In genomic region chr15:78540135-78540954, GRCh38 we compare ENCODE assay signal across 8 cellular contexts. TPM values are rescaled to one million over a fixed set of nuclear protein-coding genes. Genes with fewer than 3 reads are reported as not detected.
A peak's percentile ranks its signal among the peaks of the same experiment; 100 is the strongest.
DNase-seq lines count a peak whose midpoint lies in the region; ATAC-seq and TF ChIP-seq lines count a peak whose summit lies in the region.

PSMA4 (plus strand) TSS chr15:78540444; CDS start chr15:78541928, 1,484 bp downstream.

- H3K4me3 ChIP-seq in AG04449 (ENCODE audit: low read depth, low read length) (peak within 1 kb of the TSS; percentile 94), cardiac fibroblast (replicated peaks in 1 of 2; ENCODE audit: low read depth in 2 of 2, low read length in 2 of 2) (peak within 1 kb of the TSS; percentile 78 to 95)

- H3K4me1 Mint-ChIP-seq in activated B cell treated with CpG ODN at 0.5 μM for 24 hours, result peaks cover 24% of the 10 kb centered on the region

- peak within 1 kb of the TSS; percentile 99 for H3K27ac Mint-ChIP-seq in activated B cell treated with CpG ODN at 0.5 μM for 24 hours

- DNase-seq in AG04449 (ENCODE audit: low read depth, low spot score) (no peak), NCI-H2227 treated with DMSO at 0.1 percent for 48 hours (lab: John Stamatoyannopoulos, UW) (peak; percentile 79), activated B cell treated with CpG ODN at 0.5 μM for 24 hours (peak; percentile 97), cardiac fibroblast (ENCODE audit: low read depth in 2 of 2) (peak; percentile 89 to 90), iris pigment epithelial cell (ENCODE audit: low read depth) (peak; percentile 77)
- DNase-seq in stimulated activated CD4-positive, alpha-beta T cell treated with anti-CD3 and anti-CD28 coated beads, Interleukin-12 subunit alpha, Interleukin-12 subunit beta, amount 100 ng/mL, for 4 hours, result peak; percentile 94

- peak within 1 kb of the TSS; percentile 98 for H3K4me3 Mint-ChIP-seq in activated B cell treated with CpG ODN at 0.5 μM for 24 hours

- ATAC-seq in GM18870 (IDR thresholded peaks at IDR 0.05; ENCODE audit: unreplicated experiment) (peak; percentile 63), HG03108 (IDR thresholded peaks at IDR 0.05; ENCODE audit: unreplicated experiment) (peak; percentile 72), activated B cell treated with CpG ODN at 0.5 μM for 24 hours (ENCODE audit: low read depth) (peak; percentile 87)

- no peak for TF ChIP-seq CTCF in AG04449 (IDR thresholded peaks at IDR 0.05; ENCODE audit: insufficient read depth, low read length, missing control alignments)
- TF ChIP-seq CTCF in activated B cell treated with CpG ODN at 0.5 μM for 24 hours (IDR thresholded peaks at IDR 0.05), result no peak
- peak; percentile 10 for TF ChIP-seq CTCF in cardiac fibroblast (IDR thresholded peaks at IDR 0.05; ENCODE audit: low read depth, low read length)

- no peaks in the 10 kb centered on the region for H3K9me3 Mint-ChIP-seq in activated B cell treated with CpG ODN at 0.5 μM for 24 hours

- CTCF ChIA-PET in AG04449 (lab: Yijun Ruan, JAX) (interaction anchor here (1.0 to 1.6 kb wide), 5 partner anchors 12 to 169 kb away, joined by 3 to 6 read pairs (median 3); partner anchors contain the start of gene CHRNA5), activated B cell treated with CpG ODN at 0.5 μM for 24 hours (lab: Charles Lee) (interaction anchor here (0.9 to 1.6 kb wide), 2 partner anchors 25 to 433 kb away, joined by 3 to 6 read pairs; partner anchors contain the start of gene CHRNA5)

- no peaks in the 10 kb centered on the region for H3K27me3 Mint-ChIP-seq in activated B cell treated with CpG ODN at 0.5 μM for 24 hours

- POLR2A ChIA-PET in AG04449 (lab: Yijun Ruan, JAX), result interaction anchor here (0.7 to 2.1 kb wide), 6 partner anchors 9 to 102 kb away, joined by 3 to 14 read pairs (median 4); partner anchors contain the start of genes CHRNA5, HYKK and IREB2
- POLR2A ChIA-PET in activated B cell treated with CpG ODN at 0.5 μM for 24 hours (lab: Charles Lee), result interaction anchor here (0.5 to 4.4 kb wide), 23 partner anchors 9 to 771 kb away, joined by 3 to 57 read pairs (median 4); partner anchors contain the start of genes CHRNA5, CTSH, DNAJA4 and HYKK

- intact Hi-C loops in activated B cell treated with CpG ODN at 0.5 μM for 24 hours (cut with micrococcal nuclease), result loop anchor here (1.0 to 5.0 kb wide), 4 partner anchors 25 to 332 kb away; partner anchors contain the start of genes CHRNA5, HYKK, IREB2 and MORF4L1

- peaks cover 43% of the 10 kb centered on the region for H3K36me3 Mint-ChIP-seq in activated B cell treated with CpG ODN at 0.5 μM for 24 hours (ENCODE audit: low read depth)

RNA-seq across cellular contexts. Expression of gene PSMA4, which starts in this region (rescaled TPM):
- 178 and 182 TPM in 2 replicates for total RNA-seq in activated B cell treated with CpG ODN at 0.5 μM for 24 hours
